11 cellular contexts compared by ENCODE assay signal in genomic region chrX:9940397-9940796, GRCh38. TPM values are rescaled to one million over a fixed set of nuclear protein-coding genes. Genes with fewer than 3 reads are reported as not detected.
DNase-seq lines count a peak whose midpoint lies in the region; ATAC-seq and TF ChIP-seq lines count a peak whose summit lies in the region.
"Had no signal": no experiment of that assay in that cellular context is flagged by ENCODE, and none has a peak within 500 bp of the region (broad histone marks: within the 10 kb centered on the region; RNA-seq: fewer than 3 reads in every experiment).

No MANE protein-coding gene starts in this region.

- H3K4me3 Mint-ChIP-seq in stimulated activated naive CD8-positive, alpha-beta T cell treated with anti-CD3 and anti-CD28 coated beads, Interleukin-15, amount 100 ng/mL, for 72 hours: peak overlapping the region in 1 of 2 donors; percentile 10
- H3K4me3 Mint-ChIP-seq in T-helper 17 cell: no peak overlapping the region
- H3K4me3 Mint-ChIP-seq: B cell had no signal

- H3K9me3 Mint-ChIP-seq in stimulated activated naive CD8-positive, alpha-beta T cell treated with anti-CD3 and anti-CD28 coated beads, Interleukin-15, amount 100 ng/mL, for 72 hours: no peaks in the 10 kb centered on the region

- no peaks in the 10 kb centered on the region for H3K9me3 ChIP-seq in T-helper 17 cell (ENCODE audit: control insufficient read depth, low read length, poor library complexity, severe bottlenecking)

- no peaks in the 10 kb centered on the region for H3K36me3 Mint-ChIP-seq in T-helper 17 cell (ENCODE audit: low read depth)

- no peak for TF ChIP-seq CTCF in foreskin fibroblast (IDR thresholded peaks at IDR 0.05; ENCODE audit: low read depth, low read length)

- H3K4me3 ChIP-seq in foreskin fibroblast (ENCODE audit: low read depth in 1 of 2, low read length in 2 of 2): no peak overlapping the region

- peaks cover 47% of the 10 kb centered on the region for H3K27me3 Mint-ChIP-seq in stimulated activated naive CD8-positive, alpha-beta T cell treated with anti-CD3 and anti-CD28 coated beads, Interleukin-15, amount 100 ng/mL, for 72 hours
- no peaks in the 10 kb centered on the region for H3K27me3 Mint-ChIP-seq in T-helper 17 cell
- H3K27me3 Mint-ChIP-seq: B cell had no signal

- no peak overlapping the region for H3K27ac Mint-ChIP-seq in stimulated activated naive CD8-positive, alpha-beta T cell treated with anti-CD3 and anti-CD28 coated beads, Interleukin-15, amount 100 ng/mL, for 72 hours
- H3K27ac Mint-ChIP-seq in T-helper 17 cell: peak overlapping the region; percentile 14
- H3K27ac Mint-ChIP-seq: B cell had no signal

- no peak for TF ChIP-seq POLR2A in erythroblast (IDR thresholded peaks at IDR 0.05; ENCODE audit: low read length)

- peaks cover 34% of the 10 kb centered on the region for H3K4me1 Mint-ChIP-seq in stimulated activated naive CD8-positive, alpha-beta T cell treated with anti-CD3 and anti-CD28 coated beads, Interleukin-15, amount 100 ng/mL, for 72 hours
- peaks cover 7% of the 10 kb centered on the region for H3K4me1 Mint-ChIP-seq in T-helper 17 cell

- DNase-seq in stimulated activated naive CD8-positive, alpha-beta T cell treated with anti-CD3 and anti-CD28 coated beads, Interleukin-15, Interleukin-2, amounts not matched to agents 100 U/mL and 50 U/mL, for 24 hours: peak; percentile 5
- no peak for DNase-seq in stimulated activated naive CD8-positive, alpha-beta T cell treated with anti-CD3 and anti-CD28 coated beads, Interleukin-15, amount 100 ng/mL, for 72 hours
- DNase-seq in T-helper 17 cell (no peak), foreskin fibroblast (peak; percentile 6 to 14), T-helper 1 cell (no peak), erythroblast (lab: John Stamatoyannopoulos, UW) (no peak), NCI-H82 treated with DMSO at 0.1 percent for 48 hours (lab: John Stamatoyannopoulos, UW; ENCODE audit: unreplicated experiment) (no peak), islet precursor cell (no peak)
- DNase-seq: activated CD4-positive, alpha-beta T cell treated with anti-CD3 and anti-CD28 coated beads, Interleukin-2, amount 50 U/mL, for 48 hours had no signal

- no peak for ATAC-seq in stimulated activated naive CD8-positive, alpha-beta T cell treated with anti-CD3 and anti-CD28 coated beads, Interleukin-15, Interleukin-2, amounts not matched to agents 100 U/mL and 50 U/mL, for 24 hours
- ATAC-seq in stimulated activated naive CD8-positive, alpha-beta T cell treated with anti-CD3 and anti-CD28 coated beads, Interleukin-15, amount 100 ng/mL, for 72 hours: no peak
- ATAC-seq in T-helper 17 cell: no peak
- ATAC-seq: sciatic nerve had no signal

RNA-seq across cellular contexts. Expression of gene CLDN34, which starts 26.8 kb away (rescaled TPM):
- total RNA-seq in T-helper 17 cell: not detected
- total RNA-seq: B cell, sciatic nerve had no signal

Comparison
In these comparisons a context has a peak if more than half of its experiments do, and no peak if none do; other contexts are left out.
1. DNase-seq: peak in stimulated activated naive CD8-positive, alpha-beta T cell treated with anti-CD3 and anti-CD28 coated beads, Interleukin-15, Interleukin-2, amounts not matched to agents 100 U/mL and 50 U/mL, for 24 hours (single experiment) and foreskin fibroblast (2 of 2); none in stimulated activated naive CD8-positive, alpha-beta T cell treated with anti-CD3 and anti-CD28 coated beads, Interleukin-15, amount 100 ng/mL, for 72 hours (0 of 2), T-helper 17 cell (0 of 3), T-helper 1 cell (0 of 5), erythroblast (0 of 2), NCI-H82 treated with DMSO at 0.1 percent for 48 hours (single experiment) and islet precursor cell (single experiment).